Comparison of ENCODE assay signal across 1 cellular context in the genomic region with DNA sequence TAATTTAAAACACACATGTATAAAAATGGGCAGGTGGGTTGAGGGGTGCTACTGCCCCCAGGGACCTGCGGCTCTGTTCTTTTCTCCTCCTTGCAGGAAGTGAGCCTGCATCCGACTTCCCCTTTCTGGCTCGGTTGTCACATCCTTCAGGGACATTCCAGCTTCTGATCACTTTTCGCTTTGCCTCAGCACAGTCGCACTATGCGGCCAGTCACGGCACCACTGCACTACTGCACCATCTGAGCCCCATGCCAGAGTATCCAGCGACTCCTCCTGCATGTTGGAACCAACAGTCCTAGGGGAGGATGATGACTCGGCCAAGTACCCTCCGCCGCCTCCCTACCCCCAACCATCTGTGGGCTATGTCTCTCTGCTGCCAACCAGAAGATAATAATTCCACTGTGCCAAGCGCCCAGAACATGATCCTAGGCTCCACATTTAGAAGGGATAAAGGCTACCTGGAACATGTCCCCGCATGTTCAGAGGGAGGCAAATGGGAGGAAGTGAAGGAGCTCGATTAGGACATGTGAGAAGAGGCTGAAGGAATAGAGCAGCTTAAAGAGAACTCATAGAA.
TF ChIP-seq lines count a peak whose summit lies in the region.

No MANE protein-coding gene starts in this region.

TF ChIP-seq in GM23338, 12 proteins besides CTCF, POLR2A, EP300 and RAD21 (continued from another document):
- TF ChIP-seq STAT1 (IDR thresholded peaks at IDR 0.05; ENCODE audit: unreplicated experiment) (no peak), JUNB (IDR thresholded peaks at IDR 0.05; ENCODE audit: unreplicated experiment) (no peak), EZH2phosphoT487 (IDR thresholded peaks at IDR 0.05; ENCODE audit: unreplicated experiment) (no peak), CREB1 (CRISPR knock-in tag; IDR thresholded peaks at IDR 0.05; ENCODE audit: low read depth) (no peak)
- TF ChIP-seq, protein P1, sequence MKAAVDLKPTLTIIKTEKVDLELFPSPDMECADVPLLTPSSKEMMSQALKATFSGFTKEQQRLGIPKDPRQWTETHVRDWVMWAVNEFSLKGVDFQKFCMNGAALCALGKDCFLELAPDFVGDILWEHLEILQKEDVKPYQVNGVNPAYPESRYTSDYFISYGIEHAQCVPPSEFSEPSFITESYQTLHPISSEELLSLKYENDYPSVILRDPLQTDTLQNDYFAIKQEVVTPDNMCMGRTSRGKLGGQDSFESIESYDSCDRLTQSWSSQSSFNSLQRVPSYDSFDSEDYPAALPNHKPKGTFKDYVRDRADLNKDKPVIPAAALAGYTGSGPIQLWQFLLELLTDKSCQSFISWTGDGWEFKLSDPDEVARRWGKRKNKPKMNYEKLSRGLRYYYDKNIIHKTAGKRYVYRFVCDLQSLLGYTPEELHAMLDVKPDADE (IDR thresholded peaks at IDR 0.05), result no peak
